In genomic region chr3:171357721-171358120, GRCh38 we compare ENCODE assay signal across 2 cellular contexts.
TF ChIP-seq lines count a peak whose summit lies in the region.

No MANE protein-coding gene starts in this region.

TF ChIP-seq in HepG2, 621 proteins besides CTCF, POLR2A, EP300 and RAD21 (continued from another document):
- TF ChIP-seq AHDC1 (CRISPR knock-in tag; IDR thresholded peaks at IDR 0.05; ENCODE audit: borderline replicate concordance) (no peak), TBX3 (IDR thresholded peaks at IDR 0.05; ENCODE audit: borderline replicate concordance) (no peak), ZNF746 (CRISPR knock-in tag; IDR thresholded peaks at IDR 0.05) (no peak), TFE3 (CRISPR knock-in tag; IDR thresholded peaks at IDR 0.05) (no peak), TAF15 (IDR thresholded peaks at IDR 0.05; ENCODE audit: low read depth, low read length, poor library complexity, severe bottlenecking) (no peak), ASH2L (IDR thresholded peaks at IDR 0.05; ENCODE audit: insufficient read length, low read depth, low read length) (no peak), CAMTA2 (CRISPR knock-in tag; IDR thresholded peaks at IDR 0.05; ENCODE audit: borderline replicate concordance) (no peak)
TF ChIP-seq in HepG2: peak in this region for 0.

TF ChIP-seq in WTC11, 78 proteins besides CTCF, POLR2A, EP300 and RAD21 (continued from another document):
- TF ChIP-seq HMGXB4 (CRISPR knock-in tag; IDR thresholded peaks at IDR 0.05) (no peak), E2F5 (CRISPR knock-in tag; IDR thresholded peaks at IDR 0.05) (no peak), CREB1 (CRISPR knock-in tag; IDR thresholded peaks at IDR 0.05) (no peak), GTF2I (CRISPR knock-in tag; conservative IDR thresholded peaks at IDR 0.05) (no peak), ZNF138 (CRISPR knock-in tag; conservative IDR thresholded peaks at IDR 0.05) (no peak), ZNF232 (CRISPR knock-in tag; IDR thresholded peaks at IDR 0.05) (no peak), ZBTB21 (CRISPR knock-in tag; IDR thresholded peaks at IDR 0.05; ENCODE audit: borderline replicate concordance) (no peak), SOX15 (CRISPR knock-in tag; IDR thresholded peaks at IDR 0.05) (no peak), ATF6 (CRISPR knock-in tag; IDR thresholded peaks at IDR 0.05) (no peak), CDX4 (CRISPR knock-in tag; IDR thresholded peaks at IDR 0.05; ENCODE audit: borderline replicate concordance) (no peak)
TF ChIP-seq in WTC11: peak in this region for 0.
